In the genomic region with DNA sequence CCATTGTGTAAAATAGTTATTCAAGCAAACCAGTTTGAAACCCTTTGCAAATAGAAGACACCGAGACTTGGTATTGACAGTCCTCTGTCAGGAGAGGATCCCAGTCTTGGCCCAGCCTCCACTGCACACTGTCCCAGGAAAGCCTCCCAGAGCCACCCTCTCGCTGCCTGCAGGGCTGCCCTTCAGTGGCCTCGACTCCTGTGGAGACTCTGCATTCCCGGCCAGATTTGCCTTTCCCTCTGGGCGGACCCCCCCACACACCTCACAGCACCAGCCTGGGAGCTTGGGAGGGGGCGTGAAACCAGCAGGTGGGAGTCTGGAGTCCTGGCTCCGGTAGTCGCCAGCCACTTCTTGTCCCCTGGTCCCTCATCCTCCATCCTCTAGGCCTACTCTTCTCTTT, we compare ENCODE assay signal across 19 cellular contexts. TPM values are rescaled to one million over a fixed set of nuclear protein-coding genes. Genes with fewer than 3 reads are reported as not detected.
DNase-seq lines count a peak whose midpoint lies in the region; ATAC-seq and TF ChIP-seq lines count a peak whose summit lies in the region.
"Had no signal": no experiment of that assay in that cellular context is flagged by ENCODE, and none has a peak within 500 bp of the region (broad histone marks: within the 10 kb centered on the region; RNA-seq: fewer than 3 reads in every experiment).

No MANE protein-coding gene starts in this region.

- H3K4me3 Mint-ChIP-seq in T-helper 17 cell (no peak overlapping the region), progenitor cell of endocrine pancreas (ENCODE audit: low read depth) (no peak overlapping the region)
- H3K4me3 Mint-ChIP-seq: CD8-positive, alpha-beta memory T cell had no signal

- no peak overlapping the region for H3K27ac Mint-ChIP-seq in T-helper 17 cell
- no peak overlapping the region for H3K27ac Mint-ChIP-seq in progenitor cell of endocrine pancreas

- peaks cover 30% of the 10 kb centered on the region for H3F3A ChIP-seq in PC-9 (ENCODE audit: insufficient read depth, low read depth)

- no peak overlapping the region for H2AFZ ChIP-seq in PC-9

- no peak for ATAC-seq in T-helper 17 cell
- ATAC-seq: HepG2 had no signal

- H3K36me3 ChIP-seq in PC-9 (ENCODE audit: low read depth) (no peaks in the 10 kb centered on the region), esophagus squamous epithelium (no peaks in the 10 kb centered on the region), tibial nerve (no peaks in the 10 kb centered on the region), H7 (replicated peaks; ENCODE audit: control insufficient read depth, insufficient read depth, low read length) (no peaks in the 10 kb centered on the region)

- no peaks in the 10 kb centered on the region for H3K9me3 ChIP-seq in PC-9 (ENCODE audit: insufficient read depth, low read depth)
- H3K9me3 ChIP-seq in esophagus squamous epithelium, result no peaks in the 10 kb centered on the region
- H3K9me3 ChIP-seq in tibial nerve, result no peaks in the 10 kb centered on the region
- no peaks in the 10 kb centered on the region for H3K9me3 ChIP-seq in T-helper 17 cell (ENCODE audit: control insufficient read depth, low read length, poor library complexity, severe bottlenecking)

- no peak for TF ChIP-seq EP300 in tibial nerve (IDR thresholded peaks at IDR 0.05)

- TF ChIP-seq CTCF in PC-9 (conservative IDR thresholded peaks at IDR 0.05), result no peak
- TF ChIP-seq CTCF in esophagus squamous epithelium (IDR thresholded peaks at IDR 0.05), result no peak
- no peak for TF ChIP-seq CTCF in tibial nerve (IDR thresholded peaks at IDR 0.05)
- TF ChIP-seq CTCF in progenitor cell of endocrine pancreas (IDR thresholded peaks at IDR 0.05; ENCODE audit: unreplicated experiment), result no peak

- H3K4me1 Mint-ChIP-seq in T-helper 17 cell, result peaks cover 12% of the 10 kb centered on the region
- peaks cover 36% of the 10 kb centered on the region for H3K4me1 Mint-ChIP-seq in progenitor cell of endocrine pancreas (ENCODE audit: low read depth)

- H3K79me2 ChIP-seq in PC-9 (ENCODE audit: low read depth), result no peaks in the 10 kb centered on the region

- POLR2A ChIA-PET in PC-9 (lab: Charles Lee; ENCODE audit: unreplicated experiment), result no interaction called here

- no peaks in the 10 kb centered on the region for H4K20me1 ChIP-seq in PC-9 (ENCODE audit: insufficient read depth)

- TF ChIP-seq POLR2A in esophagus squamous epithelium (IDR thresholded peaks at IDR 0.05), result no peak
- TF ChIP-seq POLR2A in tibial nerve (IDR thresholded peaks at IDR 0.05), result no peak

- 86 to 89% methylated on average over 5 to 8 of the region's 8 CpGs for WGBS in esophagus squamous epithelium, 2 donors
- WGBS in tibial nerve, 2 donors, result 81 to 93% methylated on average over 8 of the region's 8 CpGs

- H3K27me3 ChIP-seq in PC-9 (ENCODE audit: insufficient read depth, low read depth) (no peaks in the 10 kb centered on the region), esophagus squamous epithelium (no peaks in the 10 kb centered on the region), tibial nerve (no peaks in the 10 kb centered on the region), H7 (ENCODE audit: control insufficient read depth, insufficient read depth, low read length) (peaks cover 8% of the 10 kb centered on the region)

- no peaks in the 10 kb centered on the region for H3K36me3 Mint-ChIP-seq in T-helper 17 cell (ENCODE audit: low read depth)
- H3K36me3 Mint-ChIP-seq in progenitor cell of endocrine pancreas (ENCODE audit: insufficient read depth), result no peaks in the 10 kb centered on the region

- no peaks in the 10 kb centered on the region for H3K9me3 Mint-ChIP-seq in progenitor cell of endocrine pancreas (ENCODE audit: low read depth)
- H3K9me3 Mint-ChIP-seq: CD8-positive, alpha-beta memory T cell had no signal

- intact Hi-C loops in PC-9 (cut with micrococcal nuclease; ENCODE audit: unreplicated experiment) (no loop called here), esophagus squamous epithelium (cut with DNase I) (no loop called here), posterior vena cava (cut with DNase I) (no loop called here)

- CTCF ChIA-PET in PC-9 (lab: Charles Lee), result no interaction called here

- H3K27me3 Mint-ChIP-seq in T-helper 17 cell, result no peaks in the 10 kb centered on the region
- no peaks in the 10 kb centered on the region for H3K27me3 Mint-ChIP-seq in progenitor cell of endocrine pancreas
- H3K27me3 Mint-ChIP-seq: CD8-positive, alpha-beta memory T cell had no signal

- no peak overlapping the region for H3K4me2 ChIP-seq in PC-9

- no peak overlapping the region for H3K4me3 ChIP-seq in PC-9
- H3K4me3 ChIP-seq in esophagus squamous epithelium, result no peak overlapping the region
- no peak overlapping the region for H3K4me3 ChIP-seq in tibial nerve
- no peak overlapping the region for H3K4me3 ChIP-seq in H7 (ENCODE audit: insufficient read depth, low read depth, low read length)

- no TSS peak for BruUV-seq in PC-9 (replicated peaks; lab: Mats Ljungman, UMichigan)

- H3K27ac ChIP-seq in PC-9, result peak overlapping the region; percentile 97
- peak overlapping the region in 3 of 4 donors; percentile 81 to 87 (median 86) for H3K27ac ChIP-seq in esophagus squamous epithelium
- peak overlapping the region; percentile 60 to 93 (median 80) for H3K27ac ChIP-seq in tibial nerve

- no peaks in the 10 kb centered on the region for H3K9me2 ChIP-seq in PC-9 (ENCODE audit: insufficient read depth)

- no peak for DNase-seq in PC-9
- no peak for DNase-seq in esophagus squamous epithelium (lab: John Stamatoyannopoulos, UW)
- peak; percentile 56 for DNase-seq in posterior vena cava (ENCODE audit: low spot score)
- no peak for DNase-seq in tibial nerve (ENCODE audit: low spot score in 2 of 2)
- no peak for DNase-seq in H7
- DNase-seq in T-helper 17 cell, result no peak
- DNase-seq in HT-29 (ENCODE audit: low spot score), result no peak
- DNase-seq in progenitor cell of endocrine pancreas (ENCODE audit: low spot score, unreplicated experiment), result no peak
- DNase-seq: CD8-positive, alpha-beta memory T cell; GF-D8; GOT3; Karpas-422; MM.1S; NCI-H1105 treated with DMSO at 0.1 percent for 48 hours; NCI-H187 treated with DMSO at 0.1 percent for 48 hours; NCI-H2171; NCI-H510A; SIG-M5 had no signal

- H3K4me1 ChIP-seq in PC-9 (replicated peaks; ENCODE audit: insufficient read depth) (peaks cover 36% of the 10 kb centered on the region), esophagus squamous epithelium (peaks cover 0 to 60% (median 39%) of the 10 kb centered on the region in 3 donors), tibial nerve (peaks cover 0 to 69% (median 51%) of the 10 kb centered on the region in 4 donors)

RNA-seq across cellular contexts. Expression of a gene that starts 48.7 kb away (rescaled TPM):
- 4.8 and 5.3 TPM in 2 replicates for total RNA-seq in PC-9 (2021)
- total RNA-seq in esophagus squamous epithelium, result 10 to 100 TPM in 1 of 4 donors, 1 to 10 TPM in 3; 2.4 to 18.9 (median 6.3) TPM
- 10 to 100 TPM; 40.0 to 57.5 TPM for total RNA-seq in posterior vena cava
- 10 to 100 TPM; 43.5 to 61.7 (median 48.9) TPM for total RNA-seq in tibial nerve
- 1.2 and 1.7 TPM in 2 replicates for total RNA-seq in H7 (2014; rRNA removed; shearing (Covaris generic))
- total RNA-seq in T-helper 17 cell, result 10 to 100 TPM; 13.9 to 28.5 TPM
- 4.6 and 7.1 TPM in 2 replicates for total RNA-seq in HT-29 (2014; rRNA removed; shearing (Covaris generic))
- 21.6 and 23.0 TPM in 2 replicates for total RNA-seq in progenitor cell of endocrine pancreas
